Comparison of ENCODE assay signal across 16 cellular contexts in the genomic region with DNA sequence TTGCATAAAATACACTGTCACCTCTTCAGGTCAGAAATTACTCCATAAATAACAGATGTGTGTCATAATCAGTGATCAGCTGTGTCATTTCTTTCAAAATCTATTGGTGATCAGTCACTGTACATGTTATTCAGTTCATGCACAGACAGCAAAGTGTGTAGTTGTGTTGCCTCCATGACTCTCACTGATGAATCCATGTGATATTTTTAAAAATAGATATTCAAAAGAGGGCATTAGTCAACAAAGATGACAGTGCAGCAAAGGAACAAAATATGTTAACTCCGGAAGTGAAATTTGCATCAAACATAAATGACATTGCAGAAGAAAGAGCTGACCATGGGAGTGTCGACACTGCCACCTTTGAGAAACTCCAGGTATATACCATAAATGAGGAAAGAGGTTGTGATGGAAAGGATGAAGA.
"Had no signal": no experiment of that assay in that cellular context is flagged by ENCODE, and none has a peak within 500 bp of the region (broad histone marks: within the 10 kb centered on the region; RNA-seq: fewer than 3 reads in every experiment).

No MANE protein-coding gene starts in this region.

- H3K36me3 ChIP-seq: transverse colon, vagina had no signal

- H3K27ac ChIP-seq: foreskin keratinocyte, skin epidermis, transverse colon, vagina had no signal

- H3K4me3 ChIP-seq: skin epidermis, transverse colon, vagina had no signal

- H3K4me1 ChIP-seq: foreskin keratinocyte, transverse colon, vagina had no signal

- H3K27me3 ChIP-seq: foreskin keratinocyte, transverse colon, vagina had no signal

- H3K9me3 ChIP-seq: transverse colon, vagina had no signal

- ATAC-seq: foreskin keratinocyte, right cardiac atrium had no signal

- DNase-seq: activated naive CD4-positive, alpha-beta T cell; activated naive CD8-positive, alpha-beta T cell treated with anti-CD3 and anti-CD28 coated beads, Interleukin-2, amount 10 ng/mL, durations not matched to agents 7 days and 5 days; central memory CD4-positive, alpha-beta T cell; effector memory CD4-positive, alpha-beta T cell; foreskin keratinocyte; glutamatergic neuron; kidney glomerular epithelial cell; mesendoderm; occipital lobe; right cardiac atrium; stimulated activated CD4-positive, alpha-beta T cell treated with anti-CD3 and anti-CD28 coated beads, Interleukin-4, amount 100 ng/mL, for 24 hours; stimulated activated naive CD4-positive, alpha-beta T cell treated with Interleukin-2 at 50 U/mL for 16 hours; substantia nigra; transverse colon had no signal
